In the genomic region with DNA sequence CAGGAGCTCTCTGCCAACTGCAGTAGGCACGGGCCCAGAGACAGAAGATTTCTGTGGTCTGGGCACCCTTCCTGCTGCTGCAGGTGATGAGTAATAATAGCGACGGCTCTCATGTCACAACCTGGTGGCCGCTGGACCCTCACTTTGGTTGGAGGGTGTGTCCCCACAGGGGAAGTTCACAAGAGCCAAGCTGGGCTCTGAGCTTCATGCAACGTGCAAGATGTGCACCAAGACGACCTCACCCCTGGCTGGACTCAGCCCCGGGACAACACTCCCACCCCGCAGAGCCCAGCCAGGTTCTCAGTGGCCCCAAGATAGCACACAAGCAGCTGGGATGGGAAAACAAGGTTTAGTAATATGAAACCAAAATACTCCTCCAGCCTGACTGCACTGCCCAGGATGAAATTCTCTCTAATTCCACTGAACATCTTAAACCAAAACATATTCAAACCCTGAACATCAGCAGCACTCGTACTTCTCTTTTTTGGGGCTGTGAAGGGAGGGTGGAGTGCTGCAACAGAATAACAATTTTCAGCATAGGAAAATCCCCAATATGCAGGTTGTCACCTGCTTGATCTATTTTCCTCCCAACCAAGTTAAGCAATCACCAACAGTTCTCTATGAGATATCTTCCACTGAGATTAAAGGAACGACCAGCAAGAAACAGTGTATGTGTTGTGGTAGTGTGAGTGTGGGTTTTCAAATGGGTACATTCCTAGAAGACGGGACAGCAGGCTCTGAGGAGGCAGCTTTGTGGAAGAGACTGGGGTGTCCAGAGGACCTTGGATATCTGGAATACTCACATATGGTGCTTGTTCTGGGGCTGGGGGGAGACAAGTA, we compare ENCODE assay signal across 9 cellular contexts. TPM values are rescaled to one million over a fixed set of nuclear protein-coding genes. Genes with fewer than 3 reads are reported as not detected.
DNase-seq lines count a peak whose midpoint lies in the region; ATAC-seq and TF ChIP-seq lines count a peak whose summit lies in the region.
"Had no signal": no experiment of that assay in that cellular context is flagged by ENCODE, and none has a peak within 500 bp of the region (broad histone marks: within the 10 kb centered on the region; RNA-seq: fewer than 3 reads in every experiment).

No MANE protein-coding gene starts in this region.

- H3K4me1 ChIP-seq in A673 (ENCODE audit: insufficient read depth, low read length, poor library complexity, severe bottlenecking) (peaks cover 3% of the 10 kb centered on the region), colonic mucosa (no peaks in the 10 kb centered on the region)

- H3K9me3 Mint-ChIP-seq in activated naive CD4-positive, alpha-beta T cell treated with anti-CD3 and anti-CD28 coated beads, Interleukin-2, amount 10 ng/mL, durations not matched to agents 7 days and 5 days = no peaks in the 10 kb centered on the region
- no peaks in the 10 kb centered on the region for H3K9me3 Mint-ChIP-seq in nephron progenitor cell

- ATAC-seq in HG03175 (IDR thresholded peaks at IDR 0.05; ENCODE audit: unreplicated experiment) = peak; percentile 83

- H3K27ac ChIP-seq in A673 (ENCODE audit: low read depth, low read length, poor library complexity, severe bottlenecking) = no peak overlapping the region
- no peak overlapping the region for H3K27ac ChIP-seq in colonic mucosa

- H3K27me3 ChIP-seq in A673 (replicated peaks; ENCODE audit: insufficient read depth, low read depth, low read length, poor library complexity) = no peaks in the 10 kb centered on the region
- no peaks in the 10 kb centered on the region for H3K27me3 ChIP-seq in colonic mucosa

- POLR2A ChIA-PET in A673 (lab: Charles Lee; ENCODE audit: low non-redundant PET) = no interaction called here

- H3K4me3 ChIP-seq in A673 (ENCODE audit: low read depth, low read length, poor library complexity, severe bottlenecking) = no peak overlapping the region
- no peak overlapping the region for H3K4me3 ChIP-seq in colonic mucosa

- H3K4me3 Mint-ChIP-seq in activated naive CD4-positive, alpha-beta T cell treated with anti-CD3 and anti-CD28 coated beads, Interleukin-2, amount 10 ng/mL, durations not matched to agents 7 days and 5 days = no peak overlapping the region
- H3K4me3 Mint-ChIP-seq in nephron progenitor cell = no peak overlapping the region

- H3K9me3 ChIP-seq in A673 (ENCODE audit: low read depth, low read length, poor library complexity, severe bottlenecking) (no peaks in the 10 kb centered on the region), colonic mucosa (no peaks in the 10 kb centered on the region)

- DNase-seq in stimulated activated CD4-positive, alpha-beta T cell treated with anti-CD3 and anti-CD28 coated beads, Interleukin-1b, Interleukin-23, amount 100 ng/mL, for 48 hours = peak; percentile 19
- no peak for DNase-seq in stimulated activated CD4-positive, alpha-beta T cell treated with anti-CD3 and anti-CD28 coated beads, Interleukin-12 subunit alpha, Interleukin-12 subunit beta, amount 100 ng/mL, for 4 hours
- no peak for DNase-seq in activated naive CD4-positive, alpha-beta T cell treated with anti-CD3 and anti-CD28 coated beads, Interleukin-2, amount 10 ng/mL, durations not matched to agents 7 days and 5 days
- no peak for DNase-seq in GM19238 (ENCODE audit: insufficient read length, low spot score)
- DNase-seq in nephron progenitor cell = no peak
- no peak for DNase-seq in A673 (ENCODE audit: low spot score)
- no peak for DNase-seq in colonic mucosa
- DNase-seq: NCI-H526 treated with DMSO at 0.1 percent for 48 hours had no signal

- BruUV-seq in A673 (replicated peaks; lab: Mats Ljungman, UMichigan) = no TSS peak

- intact Hi-C loops in A673 (cut with micrococcal nuclease; ENCODE audit: unreplicated experiment) = no loop called here
- intact Hi-C loops in colonic mucosa (cut with DNase I) = no loop called here

- H3K36me3 ChIP-seq in A673 (ENCODE audit: insufficient read depth, low read length, poor library complexity, severe bottlenecking) = no peaks in the 10 kb centered on the region
- no peaks in the 10 kb centered on the region for H3K36me3 ChIP-seq in colonic mucosa

- peak overlapping the region; percentile 31 for H3K27ac Mint-ChIP-seq in activated naive CD4-positive, alpha-beta T cell treated with anti-CD3 and anti-CD28 coated beads, Interleukin-2, amount 10 ng/mL, durations not matched to agents 7 days and 5 days
- no peak overlapping the region for H3K27ac Mint-ChIP-seq in nephron progenitor cell

- CTCF ChIA-PET in activated naive CD4-positive, alpha-beta T cell treated with anti-CD3 and anti-CD28 coated beads, Interleukin-2, amount 10 ng/mL, durations not matched to agents 7 days and 5 days (lab: Charles Lee) = interaction anchor here (0.9 to 1.9 kb wide), 2 partner anchors 22 to 25 kb away, joined by 4 to 8 read pairs; no protein-coding TSS in a partner anchor
- CTCF ChIA-PET in A673 (lab: Charles Lee) = no interaction called here

- TF ChIP-seq CTCF in nephron progenitor cell (IDR thresholded peaks at IDR 0.05) (no peak), A673 (conservative IDR thresholded peaks at IDR 0.05; ENCODE audit: low read depth, low read length) (no peak), colonic mucosa (IDR thresholded peaks at IDR 0.05) (no peak)

- H3K27me3 Mint-ChIP-seq in activated naive CD4-positive, alpha-beta T cell treated with anti-CD3 and anti-CD28 coated beads, Interleukin-2, amount 10 ng/mL, durations not matched to agents 7 days and 5 days = no peaks in the 10 kb centered on the region
- H3K27me3 Mint-ChIP-seq in nephron progenitor cell (ENCODE audit: low read depth, poor library complexity) = no peaks in the 10 kb centered on the region

- H3K4me1 Mint-ChIP-seq in activated naive CD4-positive, alpha-beta T cell treated with anti-CD3 and anti-CD28 coated beads, Interleukin-2, amount 10 ng/mL, durations not matched to agents 7 days and 5 days = peaks cover 22% of the 10 kb centered on the region
- H3K4me1 Mint-ChIP-seq in nephron progenitor cell = peaks cover 34% of the 10 kb centered on the region

- no peak overlapping the region for H3K9ac ChIP-seq in colonic mucosa (ENCODE audit: low read depth in 2 of 2, low read length in 2 of 2)

- H3K36me3 Mint-ChIP-seq in activated naive CD4-positive, alpha-beta T cell treated with anti-CD3 and anti-CD28 coated beads, Interleukin-2, amount 10 ng/mL, durations not matched to agents 7 days and 5 days = peaks cover 71% of the 10 kb centered on the region
- peaks cover 50% of the 10 kb centered on the region for H3K36me3 Mint-ChIP-seq in nephron progenitor cell (ENCODE audit: low read depth)

RNA-seq across cellular contexts. Expression of a gene that starts 26.5 kb away (rescaled TPM):
- total RNA-seq in A673 (2021) = 19.6 and 24.9 TPM in 2 replicates
- 10 to 100 TPM; 13.9 to 16.4 TPM for total RNA-seq in colonic mucosa
